In the genomic region with DNA sequence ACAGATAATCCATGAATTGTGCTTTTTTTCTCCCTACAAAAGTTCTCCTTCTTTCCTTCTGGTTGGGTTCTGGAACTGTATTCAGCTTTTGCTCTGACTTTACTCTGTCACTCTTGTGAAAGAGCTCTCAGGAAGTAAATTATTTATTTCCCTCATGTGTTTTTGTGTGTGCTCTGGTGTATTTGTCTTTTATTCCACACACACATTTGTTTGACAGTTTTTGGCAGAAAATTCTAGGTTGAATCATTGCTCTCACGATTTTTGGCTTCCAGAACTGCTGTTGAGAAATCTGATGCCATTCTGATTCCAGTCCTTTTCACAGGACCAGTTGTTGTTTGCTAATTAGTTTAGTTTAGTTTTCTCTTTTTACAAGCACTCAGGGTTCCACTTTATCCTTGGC, we compare ENCODE assay signal across 16 cellular contexts.
A peak's percentile ranks its signal among the peaks of the same experiment; 100 is the strongest.
DNase-seq lines count a peak whose midpoint lies in the region; ATAC-seq and TF ChIP-seq lines count a peak whose summit lies in the region.
"Had no signal": no experiment of that assay in that cellular context is flagged by ENCODE, and none has a peak within 500 bp of the region (broad histone marks: within the 10 kb centered on the region; RNA-seq: fewer than 3 reads in every experiment).

No MANE protein-coding gene starts in this region.

- TF ChIP-seq POLR2A in body of pancreas (IDR thresholded peaks at IDR 0.05) = no peak

- TF ChIP-seq CTCF in body of pancreas (IDR thresholded peaks at IDR 0.05) = no peak

- no peak overlapping the region for H3K4me3 ChIP-seq in body of pancreas
- H3K4me3 ChIP-seq: esophagus muscularis mucosa, K562 had no signal

- WGBS in body of pancreas, 2 donors = 7% methylated on average over 1 of the region's 1 CpG

- no peaks in the 10 kb centered on the region for H3K9me3 ChIP-seq in body of pancreas
- H3K9me3 ChIP-seq: esophagus muscularis mucosa had no signal

- intact Hi-C loops in body of pancreas (cut with DNase I) = no loop called here

- H3K36me3 ChIP-seq in body of pancreas (replicated peaks in 1 of 2; ENCODE audit: insufficient read depth in 1 of 2, low read depth in 2 of 2) = no peaks in the 10 kb centered on the region
- H3K36me3 ChIP-seq: esophagus muscularis mucosa had no signal

- DNase-seq in AG08395 (ENCODE audit: low spot score) (peak; percentile 44), HCEC 1CT (peak; percentile 14), body of pancreas (peak in 1 of 4 donors; percentile 13), midbrain (lab: John Stamatoyannopoulos, UW) (peak; percentile 16), germinal center (ENCODE audit: low spot score) (no peak), NCI-H146 treated with DMSO at 0.1 percent for 48 hours (lab: John Stamatoyannopoulos, UW; ENCODE audit: unreplicated experiment) (no peak)
- DNase-seq: CD4-positive, CD25-positive, alpha-beta regulatory T cell; cortex of kidney; NCI-H2107; stimulated activated CD4-positive, alpha-beta T cell treated with anti-CD3 and anti-CD28 coated beads, Interleukin-1b, Interleukin-23, amount 100 ng/mL, for 48 hours had no signal

- H3K4me1 ChIP-seq in body of pancreas = peaks cover 7% of the 10 kb centered on the region
- H3K4me1 ChIP-seq: esophagus muscularis mucosa, parathyroid adenoma had no signal

- H3K27me3 ChIP-seq in body of pancreas = no peaks in the 10 kb centered on the region
- H3K27me3 ChIP-seq: esophagus muscularis mucosa had no signal

- ATAC-seq in body of pancreas = peak; percentile 84
- no peak for ATAC-seq in HG03378 (IDR thresholded peaks at IDR 0.05; ENCODE audit: unreplicated experiment)
- no peak for ATAC-seq in GM21576 (IDR thresholded peaks at IDR 0.05; ENCODE audit: unreplicated experiment)
- ATAC-seq: K562, WTC11 had no signal

- peak overlapping the region in 3 of 4 donors; percentile 35 to 61 (median 57) for H3K27ac ChIP-seq in body of pancreas
- H3K27ac ChIP-seq: esophagus muscularis mucosa, parathyroid adenoma had no signal

Comparison
In these comparisons a context has a peak if more than half of its experiments do, and no peak if none do; other contexts are left out.
1. DNase-seq: peak in AG08395 (single experiment), HCEC 1CT (single experiment) and midbrain (single experiment); none in germinal center (single experiment) and NCI-H146 treated with DMSO at 0.1 percent for 48 hours (single experiment).